22 cellular contexts compared by ENCODE assay signal in genomic region chr2:42768706-42769256, GRCh38. TPM values are rescaled to one million over a fixed set of nuclear protein-coding genes. Genes with fewer than 3 reads are reported as not detected.
A peak's percentile ranks its signal among the peaks of the same experiment; 100 is the strongest.
DNase-seq lines count a peak whose midpoint lies in the region; ATAC-seq and TF ChIP-seq lines count a peak whose summit lies in the region.
"Had no signal": no experiment of that assay in that cellular context is flagged by ENCODE, and none has a peak within 500 bp of the region (broad histone marks: within the 10 kb centered on the region; RNA-seq: fewer than 3 reads in every experiment).

No MANE protein-coding gene starts in this region.

- no peak overlapping the region for H3K4me3 ChIP-seq in OCI-LY1 (ENCODE audit: low read depth, low read length, poor library complexity, severe bottlenecking)
- H3K4me3 ChIP-seq: SK-N-MC had no signal

- no peaks in the 10 kb centered on the region for H3K79me2 ChIP-seq in OCI-LY1 (ENCODE audit: insufficient read depth, low read length)

- H4K20me1 ChIP-seq in OCI-LY1 (ENCODE audit: insufficient read depth, low read length), result no peaks in the 10 kb centered on the region

- H3K4me2 ChIP-seq in OCI-LY1 (ENCODE audit: low read length), result no peak overlapping the region
- H3K4me2 ChIP-seq: KMS-11 had no signal

- no peak for ATAC-seq in activated naive CD4-positive, alpha-beta T cell treated with anti-CD3 and anti-CD28 coated beads, Interleukin-2, amount 50 U/mL, for 72 hours
- no peak for ATAC-seq in memory B cell (ENCODE audit: low read depth)

- H3K27me3 ChIP-seq in OCI-LY1 (ENCODE audit: insufficient read depth, low read length), result no peaks in the 10 kb centered on the region

- H3K4me1 Mint-ChIP-seq in activated naive CD4-positive, alpha-beta T cell treated with anti-CD3 and anti-CD28 coated beads, Interleukin-2, amount 10 ng/mL, durations not matched to agents 7 days and 5 days, result no peaks in the 10 kb centered on the region
- peaks cover 4% of the 10 kb centered on the region for H3K4me1 Mint-ChIP-seq in memory B cell

- peak; percentile 20 for DNase-seq in activated naive CD4-positive, alpha-beta T cell treated with anti-CD3 and anti-CD28 coated beads, Interleukin-2, amount 10 ng/mL, durations not matched to agents 7 days and 5 days
- DNase-seq in activated naive CD4-positive, alpha-beta T cell treated with anti-CD3 and anti-CD28 coated beads, Interleukin-2, amount 50 U/mL, for 72 hours (ENCODE audit: low spot score in 2 of 2), result no peak
- DNase-seq in memory B cell (ENCODE audit: low spot score in 2 of 2) (no peak), HUDEP-2 (lab: John Stamatoyannopoulos, UW; ENCODE audit: unreplicated experiment in 76 of 76) (no peak), NCI-H2081 (lab: John Stamatoyannopoulos, UW) (no peak), HCEC 1CT (no peak)
- DNase-seq: 8988T, AML-193, C1 segment of cervical spinal cord, DMS53, GDM1, NCI-H1092 treated with DMSO at 0.1 percent for 48 hours, NCI-H1436 treated with DMSO at 0.1 percent for 48 hours, NCI-H1930, NCI-H226, NCI-H510A treated with DMSO at 0.1 percent for 48 hours, NCI-H748 treated with DMSO at 0.1 percent for 48 hours, SHP77 treated with DMSO at 0.1 percent for 48 hours had no signal

- H3K9me3 ChIP-seq in OCI-LY1 (ENCODE audit: low read length), result no peaks in the 10 kb centered on the region

- H3K27me3 Mint-ChIP-seq in activated naive CD4-positive, alpha-beta T cell treated with anti-CD3 and anti-CD28 coated beads, Interleukin-2, amount 10 ng/mL, durations not matched to agents 7 days and 5 days, result no peaks in the 10 kb centered on the region
- H3K27me3 Mint-ChIP-seq in memory B cell, result no peaks in the 10 kb centered on the region

- CTCF ChIA-PET in activated naive CD4-positive, alpha-beta T cell treated with anti-CD3 and anti-CD28 coated beads, Interleukin-2, amount 10 ng/mL, durations not matched to agents 7 days and 5 days (lab: Charles Lee), result no interaction called here

- no peaks in the 10 kb centered on the region for H3F3A ChIP-seq in OCI-LY1 (ENCODE audit: insufficient read depth, low read length)

- no peak overlapping the region for H3K4me3 Mint-ChIP-seq in activated naive CD4-positive, alpha-beta T cell treated with anti-CD3 and anti-CD28 coated beads, Interleukin-2, amount 10 ng/mL, durations not matched to agents 7 days and 5 days
- H3K4me3 Mint-ChIP-seq in memory B cell, result no peak overlapping the region

- no peaks in the 10 kb centered on the region for H3K36me3 ChIP-seq in OCI-LY1 (ENCODE audit: insufficient read depth, low read length)

- no peak overlapping the region for H3K27ac Mint-ChIP-seq in activated naive CD4-positive, alpha-beta T cell treated with anti-CD3 and anti-CD28 coated beads, Interleukin-2, amount 10 ng/mL, durations not matched to agents 7 days and 5 days
- H3K27ac Mint-ChIP-seq in activated naive CD4-positive, alpha-beta T cell treated with anti-CD3 and anti-CD28 coated beads, Interleukin-2, amount 50 U/mL, for 72 hours, result peak overlapping the region in 1 of 2 donors; percentile 25
- peak overlapping the region; percentile 33 for H3K27ac Mint-ChIP-seq in memory B cell

- TF ChIP-seq CTCF in OCI-LY1 (IDR thresholded peaks at IDR 0.05; ENCODE audit: low read length), result no peak

- H3K4me1 ChIP-seq in OCI-LY1 (ENCODE audit: insufficient read depth, low read length, severe bottlenecking), result peaks cover 21% of the 10 kb centered on the region

- H3K9me3 Mint-ChIP-seq in activated naive CD4-positive, alpha-beta T cell treated with anti-CD3 and anti-CD28 coated beads, Interleukin-2, amount 10 ng/mL, durations not matched to agents 7 days and 5 days, result no peaks in the 10 kb centered on the region
- H3K9me3 Mint-ChIP-seq in activated naive CD4-positive, alpha-beta T cell treated with anti-CD3 and anti-CD28 coated beads, Interleukin-2, amount 50 U/mL, for 72 hours, result no peaks in the 10 kb centered on the region
- no peaks in the 10 kb centered on the region for H3K9me3 Mint-ChIP-seq in memory B cell

- no peak overlapping the region for H2AFZ ChIP-seq in OCI-LY1 (ENCODE audit: low read length)

- peak overlapping the region; percentile 65 for H3K27ac ChIP-seq in OCI-LY1 (ENCODE audit: low read depth, low read length, poor library complexity, severe bottlenecking)
- H3K27ac ChIP-seq: KMS-11, RWPE1, SK-N-MC had no signal

- H3K36me3 Mint-ChIP-seq in activated naive CD4-positive, alpha-beta T cell treated with anti-CD3 and anti-CD28 coated beads, Interleukin-2, amount 10 ng/mL, durations not matched to agents 7 days and 5 days, result no peaks in the 10 kb centered on the region
- H3K36me3 Mint-ChIP-seq in activated naive CD4-positive, alpha-beta T cell treated with anti-CD3 and anti-CD28 coated beads, Interleukin-2, amount 50 U/mL, for 72 hours, result no peaks in the 10 kb centered on the region
- no peaks in the 10 kb centered on the region for H3K36me3 Mint-ChIP-seq in memory B cell

- no peaks in the 10 kb centered on the region for H3K9me2 ChIP-seq in OCI-LY1 (ENCODE audit: low read depth, low read length)

- no peak overlapping the region for H3K9ac ChIP-seq in OCI-LY1 (ENCODE audit: low read length)
- H3K9ac ChIP-seq: KMS-11 had no signal

RNA-seq across cellular contexts. Expression of gene OXER1, which starts 4.8 kb away (rescaled TPM):
- under 1 TPM; 0.25 to 0.54 TPM for total RNA-seq in activated naive CD4-positive, alpha-beta T cell treated with anti-CD3 and anti-CD28 coated beads, Interleukin-2, amount 50 U/mL, for 72 hours

RNA-seq across cellular contexts. Expression of gene HAAO, which starts 23.6 kb away (rescaled TPM):
- 1 to 10 TPM; 1.4 to 3.1 TPM for total RNA-seq in activated naive CD4-positive, alpha-beta T cell treated with anti-CD3 and anti-CD28 coated beads, Interleukin-2, amount 50 U/mL, for 72 hours
